ENCODE assay signal across 1 cellular context in genomic region chr20:62500237-62500864, GRCh38.
TF ChIP-seq lines count a peak whose summit lies in the region.

No MANE protein-coding gene starts in this region.

TF ChIP-seq in K562, 482 proteins besides CTCF, POLR2A, EP300 and RAD21 (continued from another document and continues in another):
- TF ChIP-seq ZBTB5 (IDR thresholded peaks at IDR 0.05) (no peak), POLR2H (tag; IDR thresholded peaks at IDR 0.05; ENCODE audit: low read depth) (no peak), TGIF2 (CRISPR knock-in tag; IDR thresholded peaks at IDR 0.05) (no peak), DLX4 (CRISPR knock-in tag; IDR thresholded peaks at IDR 0.05) (no peak), ZBTB9 (CRISPR knock-in tag; IDR thresholded peaks at IDR 0.05) (no peak), LEF1 (IDR thresholded peaks at IDR 0.05) (no peak), NFIC (IDR thresholded peaks at IDR 0.05) (peak; percentile 35; the same call in 1 of the 2 replicates), HBP1 (CRISPR knock-in tag; IDR thresholded peaks at IDR 0.05) (peak; percentile 75), ATF7 (IDR thresholded peaks at IDR 0.05) (no peak), ZC3H11A (IDR thresholded peaks at IDR 0.05; ENCODE audit: low read depth, low read length) (no peak), KAT2B (IDR thresholded peaks at IDR 0.05; ENCODE audit: low read depth, low read length) (no peak), ZNF57 (CRISPR knock-in tag; IDR thresholded peaks at IDR 0.05) (no peak), ZNF124 (CRISPR knock-in tag; IDR thresholded peaks at IDR 0.05) (no peak), CHD2 (IDR thresholded peaks at IDR 0.05; ENCODE audit: low read depth, low read length) (no peak), HINFP (tag; conservative IDR thresholded peaks at IDR 0.05; ENCODE audit: low read depth) (no peak), MTA1 (IDR thresholded peaks at IDR 0.05; ENCODE audit: borderline replicate concordance) (0 out of 2 replicates have a peak, but pooled peaks have one; percentile 22), ZC3H4 (CRISPR knock-in tag; IDR thresholded peaks at IDR 0.05; ENCODE audit: borderline replicate concordance) (no peak), CBX5 (IDR thresholded peaks at IDR 0.05; ENCODE audit: borderline replicate concordance, low read depth) (no peak), BRCA1 (IDR thresholded peaks at IDR 0.05) (no peak), BRCA1 (CRISPR knock-in tag; IDR thresholded peaks at IDR 0.05) (no peak), KLF16 (IDR thresholded peaks at IDR 0.05) (no peak), HDAC3 (IDR thresholded peaks at IDR 0.05; ENCODE audit: borderline replicate concordance, partially characterized antibody) (no peak), SAFB2 (IDR thresholded peaks at IDR 0.05; ENCODE audit: borderline replicate concordance, low read depth, low read length, severe bottlenecking) (no peak), ZNF316 (IDR thresholded peaks at IDR 0.05) (peak; percentile 9; the same call in 1 of the 2 replicates), ZBTB43 (CRISPR knock-in tag; IDR thresholded peaks at IDR 0.05) (no peak), ZNF23 (CRISPR knock-in tag; IDR thresholded peaks at IDR 0.05) (no peak), RFX5 (IDR thresholded peaks at IDR 0.05; ENCODE audit: low read depth, low read length) (no peak), POLR2AphosphoS5 (IDR thresholded peaks at IDR 0.05; ENCODE audit: control insufficient read depth, insufficient read depth, low read depth, low read length) (no peak), ZNF778 (CRISPR knock-in tag; IDR thresholded peaks at IDR 0.05) (no peak), SLC30A9 (CRISPR knock-in tag; IDR thresholded peaks at IDR 0.05) (no peak), STAT6 (CRISPR knock-in tag; IDR thresholded peaks at IDR 0.05) (no peak), ARHGAP35 (IDR thresholded peaks at IDR 0.05; ENCODE audit: partially characterized antibody) (no peak), ZBTB26 (CRISPR knock-in tag; IDR thresholded peaks at IDR 0.05) (no peak; the same call in 1 of the 2 replicates), DPF2 (IDR thresholded peaks at IDR 0.05) (peak; percentile 49; the same call in 1 of the 2 replicates), ZFP91 (CRISPR knock-in tag; IDR thresholded peaks at IDR 0.05) (no peak), NR2F6 (CRISPR knock-in tag; IDR thresholded peaks at IDR 0.05) (no peak), CREB5 (CRISPR knock-in tag; IDR thresholded peaks at IDR 0.05) (no peak), THAP7 (CRISPR knock-in tag; IDR thresholded peaks at IDR 0.05) (no peak), RHOXF2B (CRISPR knock-in tag; conservative IDR thresholded peaks at IDR 0.05) (no peak), GTF2E2 (tag; IDR thresholded peaks at IDR 0.05) (no peak), ZNF583 (CRISPR knock-in tag; IDR thresholded peaks at IDR 0.05) (no peak), ETS1 (conservative IDR thresholded peaks at IDR 0.05; ENCODE audit: control insufficient read depth, low read depth, low read length) (0 out of 2 replicates have a peak, but pooled peaks have one; percentile 24), ZC3H8 (IDR thresholded peaks at IDR 0.05) (no peak), EWSR1 (IDR thresholded peaks at IDR 0.05; ENCODE audit: borderline replicate concordance, low read depth, partially characterized antibody) (no peak), ZNF766 (CRISPR knock-in tag; conservative IDR thresholded peaks at IDR 0.05) (no peak)
